ENCODE assay signal across 9 cellular contexts in the genomic region with DNA sequence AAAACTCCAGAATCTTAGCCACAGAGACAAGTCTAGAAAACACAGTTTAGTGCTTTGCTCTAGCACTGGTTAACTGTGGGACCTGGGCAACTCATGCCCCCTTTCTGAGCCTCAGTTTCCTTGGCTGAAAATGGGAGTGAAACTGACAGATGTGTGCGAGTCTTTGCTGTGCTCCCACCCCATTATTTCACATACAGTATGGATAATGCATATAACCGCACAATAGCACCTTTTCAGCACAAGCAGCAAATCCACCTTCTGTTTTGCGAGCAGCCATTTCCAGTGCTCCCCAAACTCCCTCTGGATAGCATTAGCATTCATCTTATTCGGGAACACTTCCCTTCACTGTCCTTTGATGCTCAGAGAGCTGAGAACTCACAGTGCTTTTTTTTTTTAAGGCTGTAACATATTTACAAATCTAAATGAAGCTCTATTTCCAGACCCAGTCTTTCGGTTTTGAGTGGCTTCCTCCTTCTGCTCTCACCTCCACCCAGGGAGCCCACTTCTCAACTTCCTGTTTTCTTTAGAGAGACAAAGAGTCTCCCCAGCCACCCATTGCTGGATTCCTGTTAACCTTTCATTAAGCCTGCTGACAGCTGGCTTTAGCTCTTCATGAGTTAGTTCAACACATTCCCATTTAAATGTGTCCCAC. TPM values are rescaled to one million over a fixed set of nuclear protein-coding genes. Genes with fewer than 3 reads are reported as not detected.
DNase-seq lines count a peak whose midpoint lies in the region; ATAC-seq and TF ChIP-seq lines count a peak whose summit lies in the region.
"Had no signal": no experiment of that assay in that cellular context is flagged by ENCODE, and none has a peak within 500 bp of the region (broad histone marks: within the 10 kb centered on the region; RNA-seq: fewer than 3 reads in every experiment).

No MANE protein-coding gene starts in this region.

- peak overlapping the region; percentile 21 for H2BK5ac ChIP-seq in mesendoderm (ENCODE audit: low read length)

- H4K8ac ChIP-seq in mesendoderm (ENCODE audit: low read depth, low read length): no peak overlapping the region

- no peak overlapping the region for H3K9ac ChIP-seq in mesendoderm (ENCODE audit: low read length)

- H3K4me2 ChIP-seq in mesendoderm (ENCODE audit: low read length): peak overlapping the region; percentile 4

- H4K5ac ChIP-seq in mesendoderm (ENCODE audit: low read length): peak overlapping the region; percentile 95

- peak overlapping the region; percentile 65 for H3K18ac ChIP-seq in mesendoderm (ENCODE audit: low read length)

- no peaks in the 10 kb centered on the region for H3K36me3 ChIP-seq in mesendoderm (ENCODE audit: control insufficient read depth, insufficient read depth, low read length)
- H3K36me3 ChIP-seq in tibial artery: no peaks in the 10 kb centered on the region

- no peaks in the 10 kb centered on the region for H3K9me3 Mint-ChIP-seq in osteocyte (ENCODE audit: unreplicated experiment)
- H3K9me3 Mint-ChIP-seq in chondrocyte (ENCODE audit: low read depth): no peaks in the 10 kb centered on the region

- peak overlapping the region; percentile 77 for H3K56ac ChIP-seq in mesendoderm (ENCODE audit: low read length)

- DNase-seq in GM12865 (ENCODE audit: low read depth) (peak; percentile 87), OCI-M1 (lab: John Stamatoyannopoulos, UW) (peak; percentile 36), mesendoderm (peak; percentile 67), osteocyte (ENCODE audit: extremely low spot score, unreplicated experiment) (no peak), tibial artery (no peak), chondrocyte (ENCODE audit: low spot score) (no peak)

- H2AK5ac ChIP-seq in mesendoderm (ENCODE audit: low read length): peak overlapping the region; percentile 78

- no peaks in the 10 kb centered on the region for H3K9me3 ChIP-seq in tibial artery

- H3K4me1 Mint-ChIP-seq in osteocyte (ENCODE audit: unreplicated experiment) (no peaks in the 10 kb centered on the region), chondrocyte (ENCODE audit: low read depth) (no peaks in the 10 kb centered on the region)

- H3K27ac Mint-ChIP-seq in osteocyte (ENCODE audit: unreplicated experiment) (no peak overlapping the region), chondrocyte (ENCODE audit: unreplicated experiment) (no peak overlapping the region)

- TF ChIP-seq CTCF in GM12865 (IDR thresholded peaks at IDR 0.05; ENCODE audit: insufficient read depth, low read depth, low read length, missing control alignments): no peak
- TF ChIP-seq CTCF in osteocyte (IDR thresholded peaks at IDR 0.05): no peak
- no peak for TF ChIP-seq CTCF in tibial artery (IDR thresholded peaks at IDR 0.05)
- TF ChIP-seq CTCF in chondrocyte (IDR thresholded peaks at IDR 0.05): no peak

- H3K4me3 ChIP-seq in GM12865 (ENCODE audit: low read depth, low read length): peak overlapping the region; percentile 1; the same call in 1 of the 2 replicates
- H3K4me3 ChIP-seq in mesendoderm (ENCODE audit: low read length): no peak overlapping the region
- no peak overlapping the region for H3K4me3 ChIP-seq in tibial artery

- ATAC-seq in GM21423 (IDR thresholded peaks at IDR 0.05; ENCODE audit: unreplicated experiment) (peak; percentile 91), HG03565 (IDR thresholded peaks at IDR 0.05; ENCODE audit: unreplicated experiment) (peak; percentile 92)

- no peak overlapping the region for H3K4me3 Mint-ChIP-seq in osteocyte (ENCODE audit: unreplicated experiment)
- H3K4me3 Mint-ChIP-seq in chondrocyte (ENCODE audit: unreplicated experiment): no peak overlapping the region

- intact Hi-C loops in tibial artery (cut with DNase I; ENCODE audit: low total_unique reads): no loop called here

- no CpG with 5 or more reads among the region's 5 CpGs for WGBS in mesendoderm (ENCODE audit: extremely low coverage, insufficient coverage, low lambda C conversion rate)

- H3K27ac ChIP-seq in mesendoderm (ENCODE audit: low read depth, low read length): peak overlapping the region; percentile 90
- no peak overlapping the region for H3K27ac ChIP-seq in tibial artery

- peak overlapping the region; percentile 52 for H3K4ac ChIP-seq in mesendoderm (ENCODE audit: low read depth, low read length)

- H3K79me1 ChIP-seq in mesendoderm (ENCODE audit: low read length): no peaks in the 10 kb centered on the region

- no peaks in the 10 kb centered on the region for H3K27me3 Mint-ChIP-seq in osteocyte (ENCODE audit: unreplicated experiment)
- no peaks in the 10 kb centered on the region for H3K27me3 Mint-ChIP-seq in chondrocyte (ENCODE audit: low read depth)

- H2BK120ac ChIP-seq in mesendoderm (ENCODE audit: low read depth, low read length): peak overlapping the region; percentile 10

- H3K27me3 ChIP-seq in mesendoderm (ENCODE audit: insufficient read depth, low read length, poor library complexity) (no peaks in the 10 kb centered on the region), tibial artery (no peaks in the 10 kb centered on the region)

- H3K79me2 ChIP-seq in mesendoderm (ENCODE audit: control insufficient read depth, insufficient read depth, low read length): no peaks in the 10 kb centered on the region

- no peak overlapping the region for H3K23ac ChIP-seq in mesendoderm (ENCODE audit: low read length)

- no peaks in the 10 kb centered on the region for H3K36me3 Mint-ChIP-seq in osteocyte (ENCODE audit: unreplicated experiment)
- H3K36me3 Mint-ChIP-seq in chondrocyte (ENCODE audit: low read depth): no peaks in the 10 kb centered on the region

- H3K4me1 ChIP-seq in mesendoderm (ENCODE audit: control insufficient read depth, low read depth, low read length) (peaks cover 9% of the 10 kb centered on the region), tibial artery (no peaks in the 10 kb centered on the region)

- no peak overlapping the region for H2BK15ac ChIP-seq in mesendoderm (replicated peaks; ENCODE audit: low read depth)

RNA-seq across cellular contexts. Expression of gene TIMD4, which starts 49.2 kb away (rescaled TPM):
- polyA plus RNA-seq in mesendoderm (2013, experiment 1 of 2): not detected
- not detected for polyA plus RNA-seq in mesendoderm (2013, experiment 2 of 2)
- total RNA-seq in osteocyte (not detected in 2 replicates), chondrocyte (not detected in 3 replicates)
- total RNA-seq: dermis microvascular lymphatic vessel endothelial cell had no signal

Comparison
In these comparisons a context has a peak if more than half of its experiments do, and no peak if none do; other contexts are left out.
1. DNase-seq: peak in GM12865 (single experiment), OCI-M1 (single experiment) and mesendoderm (single experiment); none in osteocyte (single experiment), tibial artery (0 of 2) and chondrocyte (single experiment).